Comparison of ENCODE assay signal across 17 cellular contexts in the genomic region with DNA sequence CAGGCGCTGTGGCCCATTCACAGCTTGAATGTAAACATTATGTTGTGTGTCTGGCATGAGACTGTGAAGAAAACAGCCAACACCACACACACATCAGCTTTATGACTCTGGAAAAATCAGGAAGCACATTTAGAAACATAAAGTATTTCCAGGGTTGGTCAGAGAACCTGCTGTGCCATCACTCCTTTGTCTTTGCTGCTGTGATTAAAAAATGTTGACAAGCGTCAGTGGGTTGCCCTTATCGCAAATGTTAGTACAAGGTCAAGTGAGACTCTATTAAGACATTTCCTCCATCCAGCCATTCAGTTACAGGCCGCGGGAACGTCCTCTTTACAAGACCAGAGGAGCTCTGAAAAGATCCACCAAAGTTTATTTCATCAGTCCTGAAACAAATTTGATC.
A peak's percentile ranks its signal among the peaks of the same experiment; 100 is the strongest.
DNase-seq lines count a peak whose midpoint lies in the region; ATAC-seq, FAIRE-seq and TF ChIP-seq lines count a peak whose summit lies in the region.
"Had no signal": no experiment of that assay in that cellular context is flagged by ENCODE, and none has a peak within 500 bp of the region (broad histone marks: within the 10 kb centered on the region; RNA-seq: fewer than 3 reads in every experiment).

No MANE protein-coding gene starts in this region.

- no peak for TF ChIP-seq POLR2A in endothelial cell of umbilical vein (IDR thresholded peaks at IDR 0.05; ENCODE audit: low read depth, low read length)
- TF ChIP-seq POLR2A in sigmoid colon (IDR thresholded peaks at IDR 0.05), result no peak
- no peak for TF ChIP-seq POLR2A in prostate gland (IDR thresholded peaks at IDR 0.05)

- dilution Hi-C loops in endothelial cell of umbilical vein (cut with MboI; ENCODE audit: extremely low pct_ligation_motif_present, low sequenced_read_pairs), result no loop called here

- no peaks in the 10 kb centered on the region for H3F3A ChIP-seq in PC-3 (ENCODE audit: low read length, unreplicated experiment)

- WGBS in sigmoid colon, 2 donors, result 61 to 71% methylated on average over 6 of the region's 6 CpGs
- WGBS in prostate gland, result 72% methylated on average over 6 of the region's 6 CpGs

- H3K4me1 ChIP-seq in endothelial cell of umbilical vein (ENCODE audit: control insufficient read depth, extremely low read depth, insufficient read depth, low read length) (peaks cover 11% of the 10 kb centered on the region), sigmoid colon (peaks cover 0 to 20% (median 18%) of the 10 kb centered on the region in 4 donors), prostate gland (replicated peaks) (no peaks in the 10 kb centered on the region), PC-3 (ENCODE audit: insufficient read depth, low read length) (no peaks in the 10 kb centered on the region)

- intact Hi-C loops in endothelial cell of umbilical vein (cut with micrococcal nuclease) (loop anchor here (1.0 to 2.0 kb wide), 3 partner anchors 39 to 83 kb away; no protein-coding TSS in a partner anchor), left ventricle myocardium superior (cut with micrococcal nuclease) (no loop called here), sigmoid colon (cut with DNase I) (no loop called here), prostate gland (cut with DNase I) (no loop called here), PC-3 (cut with micrococcal nuclease) (loop anchor here (10.0 kb wide), 2 partner anchors 69 to 259 kb away; no protein-coding TSS in a partner anchor)

- H2AFZ ChIP-seq in endothelial cell of umbilical vein (ENCODE audit: low read depth, low read length) (no peak overlapping the region), PC-3 (ENCODE audit: low read length) (no peak overlapping the region)

- H3K9ac ChIP-seq in endothelial cell of umbilical vein (replicated peaks; ENCODE audit: extremely low read depth, insufficient read depth, low read length) (peak overlapping the region; percentile 31), PC-3 (ENCODE audit: low read length) (no peak overlapping the region)

- H3K4me2 ChIP-seq in endothelial cell of umbilical vein (ENCODE audit: insufficient read depth, low read length) (peak overlapping the region; percentile 0), PC-3 (ENCODE audit: low read length) (no peak overlapping the region)

- DNase-seq in NCI-H748 (lab: John Stamatoyannopoulos, UW; ENCODE audit: unreplicated experiment) (peak; percentile 25), NCI-H748 treated with DMSO at 0.1 percent for 48 hours (lab: John Stamatoyannopoulos, UW) (no peak), endothelial cell of umbilical vein (ENCODE audit: low read depth, low spot score) (peak; percentile 90), left ventricle myocardium superior (no peak), sigmoid colon (no peak), prostate gland (ENCODE audit: low spot score) (no peak), PC-3 (no peak), EL (no peak)
- DNase-seq: CD8-positive, alpha-beta memory T cell; DMS 273 treated with DMSO at 0.1 percent for 48 hours; Karpas-422; NCI-H1417; NCI-H1930; NCI-H2171; NCI-H510A had no signal

- no TSS peak for BruUV-seq in endothelial cell of umbilical vein (replicated peaks; lab: Mats Ljungman, UMichigan)
- BruUV-seq in PC-3 (replicated peaks; lab: Mats Ljungman, UMichigan), result no TSS peak

- TF ChIP-seq CTCF in endothelial cell of umbilical vein (IDR thresholded peaks at IDR 0.05; ENCODE audit: extremely low read depth in 1 of 2, insufficient read depth in 1 of 2, low read depth in 1 of 2, low read length in 2 of 2), result no peak
- no peak for TF ChIP-seq CTCF in sigmoid colon (IDR thresholded peaks at IDR 0.05)
- no peak for TF ChIP-seq CTCF in prostate gland (IDR thresholded peaks at IDR 0.05)
- no peak for TF ChIP-seq CTCF in PC-3 (conservative IDR thresholded peaks at IDR 0.05; ENCODE audit: low read depth, low read length)

- TF ChIP-seq EP300 in sigmoid colon (IDR thresholded peaks at IDR 0.05), result no peak

- FAIRE-seq in endothelial cell of umbilical vein (lab: Jason Lieb, UNC), result peak; percentile 88
- FAIRE-seq: H54 had no signal

- POLR2A ChIA-PET in endothelial cell of umbilical vein (lab: Charles Lee), result no interaction called here
- POLR2A ChIA-PET in PC-3 (lab: Charles Lee; ENCODE audit: unreplicated experiment), result no interaction called here

- H4K20me1 ChIP-seq in endothelial cell of umbilical vein (replicated peaks; ENCODE audit: control insufficient read depth, extremely low read depth, insufficient read depth, low read length) (no peaks in the 10 kb centered on the region), PC-3 (ENCODE audit: low read length) (no peaks in the 10 kb centered on the region)

- H3K9me3 ChIP-seq in endothelial cell of umbilical vein (replicated peaks; ENCODE audit: control insufficient read depth, insufficient read depth, low read length) (no peaks in the 10 kb centered on the region), sigmoid colon (no peaks in the 10 kb centered on the region), prostate gland (no peaks in the 10 kb centered on the region), PC-3 (ENCODE audit: low read length) (no peaks in the 10 kb centered on the region)

- H3K79me2 ChIP-seq in endothelial cell of umbilical vein (ENCODE audit: control insufficient read depth, insufficient read depth, low read length) (no peaks in the 10 kb centered on the region), PC-3 (ENCODE audit: low read length) (no peaks in the 10 kb centered on the region)

- H3K9me2 ChIP-seq in PC-3 (replicated peaks; ENCODE audit: low read length), result no peaks in the 10 kb centered on the region

- H3K27me3 ChIP-seq in endothelial cell of umbilical vein (ENCODE audit: control insufficient read depth in 2 of 2, insufficient read depth in 2 of 2, low read length in 2 of 2) (no peaks in the 10 kb centered on the region), sigmoid colon (no peaks in the 10 kb centered on the region), prostate gland (replicated peaks; ENCODE audit: insufficient read depth) (no peaks in the 10 kb centered on the region), PC-3 (ENCODE audit: low read length) (no peaks in the 10 kb centered on the region)

- H3K36me3 ChIP-seq in endothelial cell of umbilical vein (ENCODE audit: control insufficient read depth in 2 of 2, extremely low read depth in 1 of 2, insufficient read depth in 2 of 2, low read length in 2 of 2) (peaks cover 0 to 5% of the 10 kb centered on the region in 2 experiments), sigmoid colon (peaks cover 0 to 28% (median 2%) of the 10 kb centered on the region in 4 donors), prostate gland (no peaks in the 10 kb centered on the region), PC-3 (ENCODE audit: low read depth, low read length) (no peaks in the 10 kb centered on the region)

- CTCF ChIA-PET in endothelial cell of umbilical vein (lab: Charles Lee) (interaction anchor here (1.0 to 1.4 kb wide), 5 partner anchors 14 to 639 kb away, joined by 3 to 8 read pairs (median 3); no protein-coding TSS in a partner anchor), PC-3 (lab: Charles Lee) (no interaction called here)

- peak overlapping the region; percentile 77 for H3K27ac ChIP-seq in endothelial cell of umbilical vein (ENCODE audit: insufficient read depth, low read depth, low read length)
- H3K27ac ChIP-seq in sigmoid colon, result peak overlapping the region in 3 of 4 donors; percentile 44 to 67 (median 49)
- no peak overlapping the region for H3K27ac ChIP-seq in prostate gland
- no peak overlapping the region for H3K27ac ChIP-seq in PC-3 (ENCODE audit: low read length)
- H3K27ac ChIP-seq: 22Rv1 had no signal

- H3K9me1 ChIP-seq in endothelial cell of umbilical vein (replicated peaks; ENCODE audit: control insufficient read depth, extremely low read depth, insufficient read depth, low read length), result no peaks in the 10 kb centered on the region

- H3K4me3 ChIP-seq in endothelial cell of umbilical vein (replicated peaks in 1 of 3; ENCODE audit: insufficient read depth in 1 of 3, low read depth in 1 of 3, low read length in 3 of 3) (no peak overlapping the region), sigmoid colon (no peak overlapping the region), prostate gland (no peak overlapping the region), PC-3 (ENCODE audit: low read length) (no peak overlapping the region)

- ATAC-seq in left ventricle myocardium superior (peak; percentile 69), PC-3 (no peak)

TF ChIP-seq in endothelial cell of umbilical vein, 7 proteins besides CTCF, POLR2A, EP300 and RAD21:
- TF ChIP-seq MYC (IDR thresholded peaks at IDR 0.05; ENCODE audit: low read depth, low read length), result no peak
- no peak for TF ChIP-seq POLR2AphosphoS5 (IDR thresholded peaks at IDR 0.05; ENCODE audit: insufficient read depth, low read depth, low read length)
- no peak for TF ChIP-seq MAX (IDR thresholded peaks at IDR 0.05; ENCODE audit: insufficient read depth, insufficient read length)
- peak; percentile 58 for TF ChIP-seq GATA2 (IDR thresholded peaks at IDR 0.05; ENCODE audit: insufficient read depth, insufficient read length, low read depth, low read length)
- TF ChIP-seq JUN (IDR thresholded peaks at IDR 0.05; ENCODE audit: borderline replicate concordance, insufficient read depth, insufficient read length, low read depth), result peak; percentile 34
- peak; percentile 11 for TF ChIP-seq FOS (IDR thresholded peaks at IDR 0.05; ENCODE audit: borderline replicate concordance, insufficient read depth, low read length)
- no peak for TF ChIP-seq EZH2 (IDR thresholded peaks at IDR 0.05; ENCODE audit: borderline replicate concordance, low read depth, low read length, severe bottlenecking)

Comparison
In these comparisons a context has a peak if more than half of its experiments do, and no peak if none do; other contexts are left out.
1. DNase-seq: peak in NCI-H748 (single experiment) and endothelial cell of umbilical vein (single experiment); none in NCI-H748 treated with DMSO at 0.1 percent for 48 hours (single experiment), left ventricle myocardium superior (single experiment), sigmoid colon (single experiment), prostate gland (single experiment), PC-3 (single experiment) and EL (single experiment).
2. H3K27ac ChIP-seq: peak in endothelial cell of umbilical vein (single experiment) and sigmoid colon (3 of 4); none in prostate gland (0 of 2) and PC-3 (single experiment).
3. intact Hi-C loops: an anchor here in endothelial cell of umbilical vein (1.0 to 2.0 kb wide) and PC-3 (10.0 kb wide); none called in left ventricle myocardium superior, sigmoid colon and prostate gland.